ENCODE assay signal across 24 cellular contexts in genomic region chr1:36529762-36530260, GRCh38. TPM values are rescaled to one million over a fixed set of nuclear protein-coding genes. Genes with fewer than 3 reads are reported as not detected.
"Had no signal": no experiment of that assay in that cellular context is flagged by ENCODE, and none has a peak within 500 bp of the region (broad histone marks: within the 10 kb centered on the region; RNA-seq: fewer than 3 reads in every experiment).

No MANE protein-coding gene starts in this region.

- DNase-seq: effector memory CD4-positive, alpha-beta T cell; foreskin fibroblast; glutamatergic neuron; immature natural killer cell; kidney; left cardiac atrium; naive thymus-derived CD4-positive, alpha-beta T cell; nephron progenitor cell; ovary; stimulated activated CD4-positive, alpha-beta T cell treated with anti-CD3 and anti-CD28 coated beads, Interleukin-2, amount 100 ng/mL, for 24 hours; stimulated activated CD4-positive, alpha-beta T cell treated with anti-CD3 and anti-CD28 coated beads, Interleukin-4, amount 100 ng/mL, for 4 hours; stimulated activated naive B cell treated with anti-CD40 and anti-IgM and Interleukin-4, amounts not matched to agents 10 μg/mL and 1 μg/mL and 100 μg/mL, for 72 hours; stimulated activated naive CD8-positive, alpha-beta T cell treated with anti-CD3 and anti-CD28 coated beads, Interleukin-15, amount 100 ng/mL, for 72 hours; testis had no signal

- H3K36me3 ChIP-seq: esophagus muscularis mucosa, gastroesophageal sphincter, ovary, prostate gland, tibial nerve, upper lobe of right lung, vagina had no signal

- H3K27ac ChIP-seq: epithelial cell of prostate, esophagus muscularis mucosa, gastroesophageal sphincter, ovary, prostate gland, skin epidermis, testis, tibial nerve, upper lobe of right lung, vagina had no signal

- H3K4me1 ChIP-seq: esophagus muscularis mucosa, gastroesophageal sphincter, prostate gland, testis, tibial nerve, upper lobe of right lung, vagina had no signal

- H3K27me3 ChIP-seq: ovary, testis, vagina had no signal

- ATAC-seq: gastroesophageal sphincter; left cardiac atrium; naive thymus-derived CD4-positive, alpha-beta T cell; sciatic nerve; stimulated activated naive B cell treated with anti-CD40 and anti-IgM and Interleukin-4, amounts not matched to agents 10 μg/mL and 1 μg/mL and 100 μg/mL, for 72 hours; stimulated activated naive CD8-positive, alpha-beta T cell treated with anti-CD3 and anti-CD28 coated beads, Interleukin-15, amount 100 ng/mL, for 72 hours; upper lobe of right lung had no signal

- H3K4me3 ChIP-seq: esophagus muscularis mucosa, gastroesophageal sphincter, ovary, prostate gland, skin epidermis, testis, tibial nerve, upper lobe of right lung, vagina had no signal

- H3K9me3 ChIP-seq: ovary, prostate gland, testis, upper lobe of right lung, vagina had no signal

RNA-seq across cellular contexts. Expression of gene CSF3R, which starts 47.1 kb away (rescaled TPM):
- total RNA-seq: lung microvascular endothelial cell had no signal
